Comparison of ENCODE assay signal across 1 cellular context in the genomic region with DNA sequence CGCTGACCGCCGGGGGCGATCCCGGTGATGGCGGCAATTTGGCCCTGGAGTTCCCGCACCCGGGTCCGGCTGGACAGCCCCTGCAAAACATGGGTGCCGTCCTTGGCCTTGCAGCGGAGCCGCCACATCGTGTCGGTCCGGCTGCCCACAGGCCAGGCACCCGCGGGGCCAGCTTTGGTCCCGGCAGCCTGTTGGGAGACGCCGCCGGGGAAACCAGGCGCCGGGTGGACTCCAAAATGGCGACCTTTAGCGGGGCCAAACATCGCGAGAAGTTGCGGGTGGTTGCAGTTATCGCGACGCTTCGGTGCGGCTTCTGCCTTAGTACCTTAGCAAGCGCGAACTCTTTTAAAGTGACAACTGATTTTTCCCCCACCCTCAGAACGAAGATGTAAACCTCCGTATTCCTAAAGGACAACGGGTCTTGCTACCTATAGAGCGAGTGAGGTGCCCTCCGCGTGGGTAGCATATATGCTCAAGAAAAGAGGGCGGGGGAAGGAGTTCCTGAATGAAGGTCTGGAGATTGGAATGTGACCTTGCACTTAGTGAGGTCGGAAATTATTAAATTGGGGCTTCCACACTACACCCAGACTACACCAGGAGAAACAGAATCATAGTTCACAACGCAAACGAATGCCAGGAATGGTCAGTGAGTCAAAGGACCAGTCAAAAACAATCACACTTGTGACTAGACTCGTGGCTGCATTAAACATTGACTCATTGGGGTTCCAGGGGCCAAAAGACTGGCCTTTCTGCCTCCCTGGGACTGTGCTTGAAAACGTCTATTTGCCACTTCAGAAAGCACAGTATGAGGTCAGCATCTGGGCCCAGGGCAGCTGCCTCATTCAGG.
TF ChIP-seq lines count a peak whose summit lies in the region.

YOD1 (minus strand) TSS at position 441 of the 847 bp plus-strand sequence; CDS start at position 263, 178 bp downstream.

TF ChIP-seq in HepG2, 621 proteins besides CTCF, POLR2A, EP300 and RAD21 (continued from another document):
- no peak for TF ChIP-seq THAP7 (CRISPR knock-in tag; IDR thresholded peaks at IDR 0.05)
- no peak for TF ChIP-seq IRF1 (CRISPR knock-in tag; IDR thresholded peaks at IDR 0.05; ENCODE audit: low read depth)
- TF ChIP-seq ETV5 (CRISPR knock-in tag; IDR thresholded peaks at IDR 0.05; ENCODE audit: borderline replicate concordance), result no peak
- TF ChIP-seq ZNF207 (IDR thresholded peaks at IDR 0.05; ENCODE audit: borderline replicate concordance), result no peak
- no peak for TF ChIP-seq HHEX (CRISPR knock-in tag; IDR thresholded peaks at IDR 0.05)
TF ChIP-seq in HepG2: peak in this region for 167.
